ENCODE assay signal across 8 cellular contexts in genomic region chr20:32763202-32763999, GRCh38. TPM values are rescaled to one million over a fixed set of nuclear protein-coding genes. Genes with fewer than 3 reads are reported as not detected.
DNase-seq lines count a peak whose midpoint lies in the region; ATAC-seq, FAIRE-seq and TF ChIP-seq lines count a peak whose summit lies in the region.

No MANE protein-coding gene starts in this region.

- DNase-seq in NCI-H2081 (lab: John Stamatoyannopoulos, UW) (peak; percentile 41 to 62), NCI-H2081 treated with DMSO at 0.1 percent for 48 hours (lab: John Stamatoyannopoulos, UW) (no peak), PC-9 (peak in 1 of 2 experiments; percentile 23), pancreas (peak in 4 of 6 donors; percentile 23 to 83 (median 66)), AG20443 (ENCODE audit: low spot score) (no peak), A172 (ENCODE audit: low spot score) (no peak)
- DNase-seq in stimulated activated naive CD4-positive, alpha-beta T cell (lab: John Stamatoyannopoulos, UW) = no peak

- H3K27ac ChIP-seq in PC-9 = no peak overlapping the region
- H3K27ac ChIP-seq in esophagus (ENCODE audit: low read depth in 2 of 2, low read length in 1 of 2) = no peak overlapping the region
- peak overlapping the region; percentile 33 to 55 (median 50) for H3K27ac ChIP-seq in pancreas

- 26 to 27% methylated on average over 29 to 40 of the region's 40 CpGs for WGBS in esophagus, 2 donors
- 7 to 10% methylated on average over 40 of the region's 40 CpGs for WGBS in pancreas, 2 donors

- H3K79me2 ChIP-seq in PC-9 (ENCODE audit: low read depth) = no peaks in the 10 kb centered on the region

- H4K20me1 ChIP-seq in PC-9 (ENCODE audit: insufficient read depth) = no peaks in the 10 kb centered on the region

- intact Hi-C loops in PC-9 (cut with micrococcal nuclease; ENCODE audit: unreplicated experiment) (loop anchor here (2.0 to 5.0 kb wide), 2 partner anchors 19 to 91 kb away; partner anchors contain the start of gene C20orf203), pancreas (cut with DNase I) (no loop called here)

- no peak for FAIRE-seq in pancreas (lab: Jason Lieb, UNC)

- H3F3A ChIP-seq in PC-9 (ENCODE audit: insufficient read depth, low read depth) = peaks cover 15% of the 10 kb centered on the region; the same call in 1 of the 2 replicates

- H2AFZ ChIP-seq in PC-9 = peak overlapping the region; percentile 96

- H3K4me1 ChIP-seq in PC-9 (replicated peaks; ENCODE audit: insufficient read depth) (peaks cover 7% of the 10 kb centered on the region; the same call in 1 of the 2 replicates), esophagus (ENCODE audit: control insufficient read depth in 2 of 2, insufficient read depth in 2 of 2, low read length in 1 of 2) (peaks cover 0 to 3% of the 10 kb centered on the region in 2 donors), pancreas (peaks cover 0 to 6% (median 4%) of the 10 kb centered on the region in 3 donors)

- no peaks in the 10 kb centered on the region for H3K27me3 ChIP-seq in PC-9 (ENCODE audit: insufficient read depth, low read depth)
- no peaks in the 10 kb centered on the region for H3K27me3 ChIP-seq in esophagus (ENCODE audit: control insufficient read depth in 1 of 2, insufficient read depth in 2 of 2, low read length in 2 of 2)
- no peaks in the 10 kb centered on the region for H3K27me3 ChIP-seq in pancreas

- H3K4me3 ChIP-seq in PC-9 = peak overlapping the region; percentile 93
- peak overlapping the region; percentile 62 to 71 for H3K4me3 ChIP-seq in esophagus (ENCODE audit: low read depth in 1 of 2, low read length in 2 of 2)
- H3K4me3 ChIP-seq in pancreas = peak overlapping the region; percentile 59 to 85 (median 76)

- CTCF ChIA-PET in PC-9 (lab: Charles Lee) = interaction anchor here (0.6 to 0.7 kb wide), 2 partner anchors 18 to 89 kb away, joined by 4 to 24 read pairs; partner anchors contain the start of gene C20orf203

- BruUV-seq in PC-9 (replicated peaks; lab: Mats Ljungman, UMichigan) = TSS peak; percentile 46

- peak overlapping the region; percentile 100 for H3K4me2 ChIP-seq in PC-9

- TF ChIP-seq CTCF in PC-9 (conservative IDR thresholded peaks at IDR 0.05) (no peak), pancreas (IDR thresholded peaks at IDR 0.05) (no peak)

- H3K9me3 ChIP-seq in PC-9 (ENCODE audit: insufficient read depth, low read depth) (no peaks in the 10 kb centered on the region), esophagus (ENCODE audit: control insufficient read depth in 2 of 2, insufficient read depth in 1 of 2, low read depth in 1 of 2, low read length in 1 of 2) (no peaks in the 10 kb centered on the region), pancreas (no peaks in the 10 kb centered on the region)

- H3K9me2 ChIP-seq in PC-9 (ENCODE audit: insufficient read depth) = no peaks in the 10 kb centered on the region

- no peaks in the 10 kb centered on the region for H3K36me3 ChIP-seq in PC-9 (ENCODE audit: low read depth)
- no peaks in the 10 kb centered on the region for H3K36me3 ChIP-seq in esophagus (ENCODE audit: control insufficient read depth in 2 of 2, insufficient read depth in 2 of 2, low read length in 1 of 2)
- no peaks in the 10 kb centered on the region for H3K36me3 ChIP-seq in pancreas

- peak; percentile 40 to 69 (median 58) for ATAC-seq in pancreas

- POLR2A ChIA-PET in PC-9 (lab: Charles Lee; ENCODE audit: unreplicated experiment) = interaction anchor here (0.5 to 0.7 kb wide), 2 partner anchors 90 to 1158 kb away, joined by 6 to 7 read pairs; partner anchors contain the start of gene ID1

RNA-seq across cellular contexts. Expression of gene DNMT3B, which starts 1.2 kb away (rescaled TPM):
- total RNA-seq in PC-9 (2021) (5.7 and 8.0 TPM in 2 replicates), pancreas (1 to 10 TPM; 2.0 to 5.1 (median 3.8) TPM)
- polyA plus RNA-seq in esophagus (under 1 TPM; 0.46 to 0.96 TPM), pancreas (1 to 10 TPM; 2.4 to 3.4 TPM)
- total RNA-seq in A172 (2014; rRNA removed; shearing (Covaris generic)) = 4.5 and 6.2 TPM in 2 replicates

RNA-seq across cellular contexts. Expression of gene COMMD7, which starts 20.1 kb away (rescaled TPM):
- 42.3 and 43.0 TPM in 2 replicates for total RNA-seq in PC-9 (2021)
- 10 to 100 TPM; 13.0 to 20.9 TPM for polyA plus RNA-seq in esophagus
- total RNA-seq in pancreas = 10 to 100 TPM; 12.9 to 25.7 (median 15.9) TPM
- polyA plus RNA-seq in pancreas = 10 to 100 TPM; 26.8 to 29.1 TPM
- 76.8 and 85.5 TPM in 2 replicates for total RNA-seq in A172 (2014; rRNA removed; shearing (Covaris generic))

RNA-seq across cellular contexts. Expression of gene MAPRE1, which starts 56.4 kb away (rescaled TPM):
- total RNA-seq in PC-9 (2021) (113 and 154 TPM in 2 replicates), pancreas (10 to 100 TPM; 20.6 to 46.7 (median 32.6) TPM)
- polyA plus RNA-seq in esophagus (10 to 100 TPM; 13.9 to 38.9 TPM), pancreas (10 to 100 TPM; 12.4 to 32.0 TPM)
- 227 and 239 TPM in 2 replicates for total RNA-seq in A172 (2014; rRNA removed; shearing (Covaris generic))

Comparison
In these comparisons a context has a peak if more than half of its experiments do, and no peak if none do; other contexts are left out.
1. DNase-seq: peak in NCI-H2081 (2 of 2) and pancreas (4 of 6); none in NCI-H2081 treated with DMSO at 0.1 percent for 48 hours (single experiment), stimulated activated naive CD4-positive, alpha-beta T cell (0 of 6), AG20443 (single experiment) and A172 (single experiment).
2. H3K27ac ChIP-seq: peak in pancreas (4 of 4); none in PC-9 (single experiment) and esophagus (0 of 2).
3. Peak in every context shown above with its lines, with median percentiles within 50 percentile points of each other: H3K4me3 ChIP-seq.